In the genomic region with DNA sequence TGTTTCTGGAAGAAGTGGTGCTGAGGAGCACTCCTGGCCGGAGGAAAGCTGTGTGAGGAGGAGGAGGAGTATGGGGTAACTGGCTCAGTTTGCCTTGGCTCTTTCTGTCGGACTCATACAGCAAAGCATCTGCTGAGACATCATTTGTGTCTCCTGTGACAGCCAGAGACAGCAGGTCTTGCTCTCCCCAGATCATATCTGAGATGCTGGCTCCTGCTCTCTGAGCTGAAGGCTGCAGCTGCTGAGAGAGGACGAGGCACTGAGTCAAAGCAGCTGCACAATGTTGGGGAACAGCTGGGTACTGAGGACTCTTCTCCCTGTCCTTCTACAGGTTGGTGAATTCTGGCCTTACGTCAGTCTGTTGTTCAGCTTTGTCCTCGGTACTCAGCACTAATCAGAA, we compare ENCODE assay signal across 26 cellular contexts. TPM values are rescaled to one million over a fixed set of nuclear protein-coding genes. Genes with fewer than 3 reads are reported as not detected.
"Had no signal": no experiment of that assay in that cellular context is flagged by ENCODE, and none has a peak within 500 bp of the region (broad histone marks: within the 10 kb centered on the region; RNA-seq: fewer than 3 reads in every experiment).

No MANE protein-coding gene starts in this region.

- H3K4me2 ChIP-seq: KMS-11 had no signal

- H3K27ac Mint-ChIP-seq: activated B cell treated with CpG ODN at 0.5 μM for 24 hours; activated CD4-positive, alpha-beta memory T cell treated with anti-CD3 and anti-CD28 coated beads, Interleukin-2, amount 10 ng/mL, durations not matched to agents 7 days and 5 days; activated naive CD8-positive, alpha-beta T cell treated with anti-CD3 and anti-CD28 coated beads, Interleukin-2, amount 10 ng/mL, durations not matched to agents 7 days and 5 days; activated T-cell treated with anti-CD3 and anti-CD28 coated beads, Interleukin-2, amount 50 U/mL, for 72 hours; T-helper 17 cell had no signal

- H3K4me3 ChIP-seq: breast epithelium, Peyer's patch had no signal

- H3K27ac ChIP-seq: breast epithelium, KMS-11, Peyer's patch had no signal

- ATAC-seq: activated T-cell treated with anti-CD3 and anti-CD28 coated beads, Interleukin-2, amount 50 U/mL, for 72 hours; T-helper 17 cell had no signal

- H3K4me1 Mint-ChIP-seq: activated CD4-positive, alpha-beta memory T cell treated with anti-CD3 and anti-CD28 coated beads, Interleukin-2, amount 10 ng/mL, durations not matched to agents 7 days and 5 days had no signal

- H3K9me3 ChIP-seq: breast epithelium, Peyer's patch had no signal

- H3K27me3 Mint-ChIP-seq: activated B cell treated with CpG ODN at 0.5 μM for 24 hours; activated CD4-positive, alpha-beta memory T cell treated with anti-CD3 and anti-CD28 coated beads, Interleukin-2, amount 10 ng/mL, durations not matched to agents 7 days and 5 days; activated naive CD8-positive, alpha-beta T cell treated with anti-CD3 and anti-CD28 coated beads, Interleukin-2, amount 10 ng/mL, durations not matched to agents 7 days and 5 days; T-helper 17 cell had no signal

- H3K27me3 ChIP-seq: Peyer's patch had no signal

- DNase-seq: activated B cell treated with CpG ODN at 0.5 μM for 24 hours; activated CD4-positive, alpha-beta memory T cell treated with anti-CD3 and anti-CD28 coated beads, Interleukin-2, amount 10 ng/mL, durations not matched to agents 7 days and 5 days; activated CD4-positive, alpha-beta T cell treated with anti-CD3 and anti-CD28 coated beads for 1 hour; activated CD4-positive, alpha-beta T cell treated with anti-CD3 and anti-CD28 coated beads, Interleukin-2, amount 50 U/mL, for 1 hour; activated naive CD4-positive, alpha-beta T cell treated with anti-CD3 and anti-CD28 coated beads, Interleukin-2, amount 50 U/mL, for 16 hours; activated naive CD8-positive, alpha-beta T cell treated with anti-CD3 and anti-CD28 coated beads, Interleukin-2, amount 10 ng/mL, durations not matched to agents 7 days and 5 days; activated T-cell treated with anti-CD3 and anti-CD28 coated beads for 4 hours; activated T-cell treated with anti-CD3 and anti-CD28 coated beads, Interleukin-2, amount 50 U/mL, for 72 hours; aorta; MM.1S; NCI-H1105; NCI-H1436; NCI-H1694 treated with DMSO at 0.1 percent for 48 hours; NCI-H2029 treated with DMSO at 0.1 percent for 48 hours; NCI-H345; NCI-H510A; NCI-H69; NK-92 treated with Interleukin-12 subunit alpha and Interleukin-12 subunit beta, amount 100 ng/mL, for 24 hours; Peyer's patch; SHP77; T-helper 17 cell; T1000 had no signal

- H3K4me3 Mint-ChIP-seq: activated B cell treated with CpG ODN at 0.5 μM for 24 hours; activated CD4-positive, alpha-beta memory T cell treated with anti-CD3 and anti-CD28 coated beads, Interleukin-2, amount 10 ng/mL, durations not matched to agents 7 days and 5 days; activated naive CD8-positive, alpha-beta T cell treated with anti-CD3 and anti-CD28 coated beads, Interleukin-2, amount 10 ng/mL, durations not matched to agents 7 days and 5 days; activated T-cell treated with anti-CD3 and anti-CD28 coated beads, Interleukin-2, amount 50 U/mL, for 72 hours; T-helper 17 cell had no signal

- H3K9me3 Mint-ChIP-seq: activated CD4-positive, alpha-beta memory T cell treated with anti-CD3 and anti-CD28 coated beads, Interleukin-2, amount 10 ng/mL, durations not matched to agents 7 days and 5 days; activated naive CD8-positive, alpha-beta T cell treated with anti-CD3 and anti-CD28 coated beads, Interleukin-2, amount 10 ng/mL, durations not matched to agents 7 days and 5 days; activated T-cell treated with anti-CD3 and anti-CD28 coated beads, Interleukin-2, amount 50 U/mL, for 72 hours had no signal

- H3K36me3 ChIP-seq: breast epithelium, Peyer's patch had no signal

- H3K4me1 ChIP-seq: breast epithelium had no signal

RNA-seq across cellular contexts. Expression of gene OR2B11, which starts 14.3 kb away (rescaled TPM):
- total RNA-seq: activated B cell treated with CpG ODN at 0.5 μM for 24 hours; activated CD4-positive, alpha-beta memory T cell treated with anti-CD3 and anti-CD28 coated beads, Interleukin-2, amount 10 ng/mL, durations not matched to agents 7 days and 5 days; activated CD8-positive, alpha-beta memory T cell treated with anti-CD3 and anti-CD28 coated beads for 36 hours; activated naive CD8-positive, alpha-beta T cell treated with anti-CD3 and anti-CD28 coated beads, Interleukin-2, amount 10 ng/mL, durations not matched to agents 7 days and 5 days; aorta; breast epithelium; Peyer's patch; SK-MEL-5 had no signal
- polyA plus RNA-seq: aorta had no signal
